1 cellular context compared by ENCODE assay signal in the genomic region with DNA sequence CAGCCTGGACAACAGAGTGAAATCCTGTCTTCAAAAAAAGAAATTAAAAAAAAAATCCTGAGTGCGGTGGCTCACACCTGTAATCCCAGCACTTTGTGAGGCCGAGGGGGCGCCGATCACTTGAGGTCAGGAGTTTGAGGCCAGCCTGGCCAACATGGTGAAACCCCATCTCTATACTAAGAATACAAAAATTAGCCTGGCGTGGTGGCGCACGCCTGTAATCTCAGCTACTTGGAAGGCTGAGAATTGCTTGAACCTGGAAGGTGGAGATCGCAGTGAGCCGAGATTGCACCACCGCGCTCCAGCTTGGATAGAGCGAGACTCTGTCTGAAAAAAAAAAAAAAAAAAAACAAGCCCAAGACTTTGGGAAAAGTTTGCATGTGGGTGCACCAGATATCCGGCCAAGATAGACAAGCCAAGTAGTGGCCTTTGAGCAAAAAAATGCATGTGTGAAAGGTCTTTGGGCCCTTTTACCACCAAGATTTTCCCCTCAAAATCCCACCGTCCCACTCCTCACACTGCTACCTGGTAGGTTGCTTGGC.
TF ChIP-seq lines count a peak whose summit lies in the region.

No MANE protein-coding gene starts in this region.

TF ChIP-seq in A549, 52 proteins besides CTCF, POLR2A, EP300 and RAD21:
- TF ChIP-seq JUNB (IDR thresholded peaks at IDR 0.05), result no peak
